Comparison of ENCODE assay signal across 11 cellular contexts in genomic region chr20:18984238-18985200, GRCh38.
DNase-seq lines count a peak whose midpoint lies in the region; ATAC-seq, FAIRE-seq and TF ChIP-seq lines count a peak whose summit lies in the region.
"Had no signal": no experiment of that assay in that cellular context is flagged by ENCODE, and none has a peak within 500 bp of the region (broad histone marks: within the 10 kb centered on the region; RNA-seq: fewer than 3 reads in every experiment).

No MANE protein-coding gene starts in this region.

- H3K36me3 Mint-ChIP-seq in MCF 10A (ENCODE audit: insufficient read depth, unreplicated experiment): no peaks in the 10 kb centered on the region
- no peaks in the 10 kb centered on the region for H3K36me3 Mint-ChIP-seq in activated CD4-positive, alpha-beta T cell treated with anti-CD3 and anti-CD28 coated beads, Interleukin-2, amount 10 ng/mL, durations not matched to agents 24 days and 14 days (ENCODE audit: low read depth)

- H3K4me3 ChIP-seq in mammary epithelial cell (replicated peaks in 1 of 3; ENCODE audit: insufficient read depth in 1 of 3, low read depth in 2 of 3, low read length in 3 of 3) (no peak overlapping the region), RWPE2 (ENCODE audit: severe bottlenecking) (no peak overlapping the region), left lung (no peak overlapping the region), smooth muscle cell (no peak overlapping the region), OCI-LY7 (ENCODE audit: low read depth, low read length, poor library complexity, severe bottlenecking) (no peak overlapping the region)
- H3K4me3 ChIP-seq: SK-N-MC had no signal

- TF ChIP-seq CTCF in MCF 10A (IDR thresholded peaks at IDR 0.05; ENCODE audit: unreplicated experiment) (no peak), mammary epithelial cell (conservative IDR thresholded peaks at IDR 0.05 in 1 of 2, IDR thresholded peaks at IDR 0.05 in 1 of 2; ENCODE audit: extremely low read depth in 1 of 2, insufficient read depth in 1 of 2, low read depth in 1 of 2, low read length in 2 of 2) (no peak), RWPE2 (IDR thresholded peaks at IDR 0.05; ENCODE audit: poor library complexity, severe bottlenecking) (no peak), left lung (IDR thresholded peaks at IDR 0.05) (no peak), smooth muscle cell (IDR thresholded peaks at IDR 0.05; ENCODE audit: borderline replicate concordance, insufficient read depth, poor library complexity, severe bottlenecking) (no peak), OCI-LY7 (conservative IDR thresholded peaks at IDR 0.05; ENCODE audit: low read length) (no peak)

- no peak overlapping the region for H3K4me2 ChIP-seq in mammary epithelial cell (ENCODE audit: insufficient read depth, low read depth, low read length)
- no peak overlapping the region for H3K4me2 ChIP-seq in smooth muscle cell
- no peak overlapping the region for H3K4me2 ChIP-seq in OCI-LY7 (ENCODE audit: low read length)

- no peak overlapping the region for H3K27ac Mint-ChIP-seq in MCF 10A (ENCODE audit: low read depth, unreplicated experiment)
- no peak overlapping the region for H3K27ac Mint-ChIP-seq in activated CD4-positive, alpha-beta T cell treated with anti-CD3 and anti-CD28 coated beads, Interleukin-2, amount 10 ng/mL, durations not matched to agents 24 days and 14 days

- POLR2A ChIA-PET in MCF 10A (lab: Yijun Ruan, JAX) (no interaction called here), OCI-LY7 (lab: Charles Lee) (interaction anchor here (0.6 kb wide), 2 partner anchors 28 to 96 kb away, joined by 4 to 5 read pairs; no protein-coding TSS in a partner anchor)

- BruUV-seq in MCF 10A (replicated peaks; lab: Mats Ljungman, UMichigan) (no TSS peak), mammary epithelial cell (replicated peaks; lab: Mats Ljungman, UMichigan) (no TSS peak), OCI-LY7 (replicated peaks; lab: Mats Ljungman, UMichigan) (no TSS peak)

- no peak for FAIRE-seq in urothelium cell line (lab: Jason Lieb, UNC)

- H3K27me3 ChIP-seq in mammary epithelial cell (ENCODE audit: insufficient read depth, low read length) (no peaks in the 10 kb centered on the region), RWPE2 (ENCODE audit: insufficient read depth, poor library complexity, severe bottlenecking) (no peaks in the 10 kb centered on the region), left lung (no peaks in the 10 kb centered on the region), smooth muscle cell (ENCODE audit: low read depth) (no peaks in the 10 kb centered on the region)

- in situ Hi-C loops in mammary epithelial cell (cut with MboI; ENCODE audit: low sequenced_read_pairs in 2 of 2): no loop called here

- H3K4me1 ChIP-seq in mammary epithelial cell (ENCODE audit: insufficient read depth, low read length) (no peaks in the 10 kb centered on the region), RWPE2 (ENCODE audit: insufficient read depth, poor library complexity, severe bottlenecking) (no peaks in the 10 kb centered on the region), left lung (no peaks in the 10 kb centered on the region), smooth muscle cell (ENCODE audit: low read depth) (no peaks in the 10 kb centered on the region), OCI-LY7 (ENCODE audit: insufficient read depth, low read length, poor library complexity, severe bottlenecking) (no peaks in the 10 kb centered on the region)

- H3K27me3 Mint-ChIP-seq in MCF 10A (ENCODE audit: insufficient read depth, unreplicated experiment): no peaks in the 10 kb centered on the region
- no peaks in the 10 kb centered on the region for H3K27me3 Mint-ChIP-seq in activated CD4-positive, alpha-beta T cell treated with anti-CD3 and anti-CD28 coated beads, Interleukin-2, amount 10 ng/mL, durations not matched to agents 24 days and 14 days

- no peaks in the 10 kb centered on the region for H3K36me3 ChIP-seq in mammary epithelial cell (ENCODE audit: insufficient read depth, low read length)
- no peaks in the 10 kb centered on the region for H3K36me3 ChIP-seq in RWPE2 (ENCODE audit: low read depth)
- H3K36me3 ChIP-seq in left lung: no peaks in the 10 kb centered on the region
- H3K36me3 ChIP-seq in smooth muscle cell (ENCODE audit: low read depth): no peaks in the 10 kb centered on the region
- H3K36me3 ChIP-seq in OCI-LY7 (ENCODE audit: insufficient read depth, low read length): no peaks in the 10 kb centered on the region

- H3K27ac ChIP-seq in mammary epithelial cell (ENCODE audit: insufficient read depth, low read depth, low read length) (no peak overlapping the region), RWPE2 (ENCODE audit: poor library complexity, severe bottlenecking) (no peak overlapping the region), left lung (no peak overlapping the region), smooth muscle cell (ENCODE audit: low read depth) (no peak overlapping the region), OCI-LY7 (ENCODE audit: low read depth, low read length, poor library complexity, severe bottlenecking) (no peak overlapping the region)
- H3K27ac ChIP-seq: SK-N-MC had no signal

- H3K9me2 ChIP-seq in OCI-LY7 (ENCODE audit: insufficient read depth, low read length): no peaks in the 10 kb centered on the region

- CTCF ChIA-PET in MCF 10A (lab: Yijun Ruan, JAX) (interaction anchor here (0.5 to 0.7 kb wide), 2 partner anchors 124 to 352 kb away, joined by 3 read pairs; no protein-coding TSS in a partner anchor), mammary epithelial cell (lab: Charles Lee; ENCODE audit: low non-redundant PET) (no interaction called here), OCI-LY7 (lab: Charles Lee; ENCODE audit: unreplicated experiment) (no interaction called here)

- ATAC-seq in RWPE2 (ENCODE audit: low read depth) (peak; percentile 58; the same call in 2 of the 3 replicates), left lung (peak; percentile 29)

- H3K9ac ChIP-seq in mammary epithelial cell (ENCODE audit: insufficient read depth, low read length) (no peak overlapping the region), smooth muscle cell (ENCODE audit: low read depth) (no peak overlapping the region)

- H3K9me3 ChIP-seq in mammary epithelial cell (replicated peaks; ENCODE audit: insufficient read depth, low read length): no peaks in the 10 kb centered on the region
- H3K9me3 ChIP-seq in RWPE2 (ENCODE audit: severe bottlenecking): no peaks in the 10 kb centered on the region
- H3K9me3 ChIP-seq in left lung: no peaks in the 10 kb centered on the region
- H3K9me3 ChIP-seq in smooth muscle cell (replicated peaks; ENCODE audit: low read depth): no peaks in the 10 kb centered on the region
- no peaks in the 10 kb centered on the region for H3K9me3 ChIP-seq in OCI-LY7 (ENCODE audit: low read length)

- DNase-seq in MCF 10A (ENCODE audit: unreplicated experiment) (peak; percentile 35), mammary epithelial cell (no peak), RWPE2 (ENCODE audit: low spot score) (no peak), left lung (no peak), urothelium cell line (ENCODE audit: low spot score) (peak; percentile 21), smooth muscle cell (lab: John Stamatoyannopoulos, UW; ENCODE audit: unreplicated experiment) (no peak), OCI-LY7 (ENCODE audit: low spot score) (no peak)
- DNase-seq in activated CD4-positive, alpha-beta T cell treated with anti-CD3 and anti-CD28 coated beads, Interleukin-2, amount 10 ng/mL, durations not matched to agents 24 days and 14 days: no peak
- DNase-seq: IMR-90, NCI-H524 had no signal

- peaks cover 21% of the 10 kb centered on the region for H3K9me3 Mint-ChIP-seq in MCF 10A (ENCODE audit: unreplicated experiment)
- no peaks in the 10 kb centered on the region for H3K9me3 Mint-ChIP-seq in activated CD4-positive, alpha-beta T cell treated with anti-CD3 and anti-CD28 coated beads, Interleukin-2, amount 10 ng/mL, durations not matched to agents 24 days and 14 days

- no peaks in the 10 kb centered on the region for H3K4me1 Mint-ChIP-seq in MCF 10A (ENCODE audit: insufficient read depth, unreplicated experiment)
- H3K4me1 Mint-ChIP-seq in activated CD4-positive, alpha-beta T cell treated with anti-CD3 and anti-CD28 coated beads, Interleukin-2, amount 10 ng/mL, durations not matched to agents 24 days and 14 days: no peaks in the 10 kb centered on the region

- H2AFZ ChIP-seq in mammary epithelial cell (ENCODE audit: low read depth, low read length) (no peak overlapping the region), smooth muscle cell (ENCODE audit: low read depth) (no peak overlapping the region), OCI-LY7 (ENCODE audit: low read length) (no peak overlapping the region)

- H4K20me1 ChIP-seq in mammary epithelial cell (ENCODE audit: insufficient read depth, low read length): no peaks in the 10 kb centered on the region
- H4K20me1 ChIP-seq in smooth muscle cell (ENCODE audit: low read depth): no peaks in the 10 kb centered on the region
- no peaks in the 10 kb centered on the region for H4K20me1 ChIP-seq in OCI-LY7 (ENCODE audit: insufficient read depth, low read length)

- dilution Hi-C loops in mammary epithelial cell (cut with HindIII; ENCODE audit: low sequenced_read_pairs): no loop called here

- H3K79me2 ChIP-seq in mammary epithelial cell (ENCODE audit: insufficient read depth, low read length) (no peaks in the 10 kb centered on the region), smooth muscle cell (ENCODE audit: low read depth) (no peaks in the 10 kb centered on the region), OCI-LY7 (ENCODE audit: insufficient read depth, low read depth, low read length) (no peaks in the 10 kb centered on the region)

- intact Hi-C loops in MCF 10A (cut with micrococcal nuclease) (no loop called here), mammary epithelial cell (cut with micrococcal nuclease) (no loop called here), left lung (cut with DNase I) (no loop called here), OCI-LY7 (cut with micrococcal nuclease; ENCODE audit: unreplicated experiment) (no loop called here)
- intact Hi-C loops in activated CD4-positive, alpha-beta T cell treated with anti-CD3 and anti-CD28 coated beads, Interleukin-2, amount 10 ng/mL, durations not matched to agents 24 days and 14 days (cut with micrococcal nuclease): no loop called here

- H3F3A ChIP-seq in smooth muscle cell (ENCODE audit: low read depth): no peaks in the 10 kb centered on the region

- no peak overlapping the region for H3K4me3 Mint-ChIP-seq in MCF 10A (ENCODE audit: unreplicated experiment)
- H3K4me3 Mint-ChIP-seq in activated CD4-positive, alpha-beta T cell treated with anti-CD3 and anti-CD28 coated beads, Interleukin-2, amount 10 ng/mL, durations not matched to agents 24 days and 14 days: no peak overlapping the region

- 81% methylated on average over 11 of the region's 13 CpGs for WGBS in mammary epithelial cell (ENCODE audit: low coverage, missing lambda C conversion rate)
- WGBS in smooth muscle cell (ENCODE audit: low lambda C conversion rate): 73% methylated on average over 13 of the region's 13 CpGs

Comparison
In these comparisons a context has a peak if more than half of its experiments do, and no peak if none do; other contexts are left out.
1. DNase-seq: peak in MCF 10A (single experiment) and urothelium cell line (single experiment); none in mammary epithelial cell (single experiment), RWPE2 (single experiment), left lung (0 of 2), smooth muscle cell (single experiment), OCI-LY7 (single experiment) and activated CD4-positive, alpha-beta T cell treated with anti-CD3 and anti-CD28 coated beads, Interleukin-2, amount 10 ng/mL, durations not matched to agents 24 days and 14 days (single experiment).